ENCODE assay signal across 19 cellular contexts in the genomic region with DNA sequence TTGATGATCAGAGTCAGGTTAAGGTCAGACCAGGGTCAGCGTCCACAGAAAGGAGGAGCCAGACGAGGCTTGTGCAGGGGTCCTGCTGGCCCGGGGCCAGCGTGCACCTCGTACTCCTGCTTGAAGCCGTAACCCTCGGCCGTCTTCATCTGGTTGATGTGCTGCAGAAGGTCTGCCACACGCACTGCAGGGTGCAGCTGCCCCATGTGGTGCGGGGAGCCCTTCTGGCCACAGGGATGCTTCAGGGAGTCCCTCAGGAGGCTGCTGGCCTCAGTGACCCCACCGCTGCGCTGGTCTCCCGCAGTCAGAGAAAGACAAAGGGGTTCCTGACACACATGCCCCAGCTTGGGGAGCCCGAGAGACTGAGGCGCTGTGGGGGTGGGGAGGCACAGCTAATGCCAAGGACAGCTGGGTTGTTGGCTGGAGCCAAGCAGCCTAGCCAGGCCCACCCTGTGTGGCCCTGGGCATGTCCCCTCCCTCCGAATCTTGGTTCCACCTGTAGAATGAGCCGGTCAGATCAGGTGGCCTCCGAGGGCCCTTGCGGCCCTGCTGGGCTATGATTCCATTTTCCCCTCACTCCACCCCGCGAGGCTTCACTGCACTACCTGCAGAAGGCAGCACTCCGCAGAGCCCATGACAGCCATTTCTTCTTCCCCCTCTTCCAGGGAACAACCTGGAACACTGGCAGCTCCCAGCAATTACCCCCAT.
DNase-seq lines count a peak whose midpoint lies in the region; ATAC-seq and TF ChIP-seq lines count a peak whose summit lies in the region.
"Had no signal": no experiment of that assay in that cellular context is flagged by ENCODE, and none has a peak within 500 bp of the region (broad histone marks: within the 10 kb centered on the region; RNA-seq: fewer than 3 reads in every experiment).

No MANE protein-coding gene starts in this region.

- H3K27ac ChIP-seq in upper lobe of right lung = no peak overlapping the region
- H3K27ac ChIP-seq: 22Rv1, A549, C4-2B, HL-60 had no signal

- no peak overlapping the region for H3K4me3 ChIP-seq in upper lobe of right lung
- H3K4me3 ChIP-seq: A549, HAP-1 had no signal

- no peaks in the 10 kb centered on the region for H3K4me1 Mint-ChIP-seq in activated CD8-positive, alpha-beta memory T cell treated with anti-CD3 and anti-CD28 coated beads, Interleukin-2, amount 10 ng/mL, durations not matched to agents 7 days and 5 days
- H3K4me1 Mint-ChIP-seq in WTC11 (peaks cover 12% of the 10 kb centered on the region), endothelial cell (ENCODE audit: unreplicated experiment) (no peaks in the 10 kb centered on the region), CD14-positive monocyte (no peaks in the 10 kb centered on the region)
- H3K4me1 Mint-ChIP-seq: CD4-positive, alpha-beta memory T cell had no signal

- TF ChIP-seq CTCF in WTC11 (IDR thresholded peaks at IDR 0.05) (no peak), endothelial cell (IDR thresholded peaks at IDR 0.05; ENCODE audit: unreplicated experiment) (no peak), upper lobe of right lung (IDR thresholded peaks at IDR 0.05) (no peak), CD14-positive monocyte (IDR thresholded peaks at IDR 0.05) (no peak)

- H3K36me3 Mint-ChIP-seq in activated CD8-positive, alpha-beta memory T cell treated with anti-CD3 and anti-CD28 coated beads, Interleukin-2, amount 10 ng/mL, durations not matched to agents 7 days and 5 days = no peaks in the 10 kb centered on the region
- H3K36me3 Mint-ChIP-seq in WTC11 (no peaks in the 10 kb centered on the region), endothelial cell (ENCODE audit: low read depth, unreplicated experiment) (peaks cover 4% of the 10 kb centered on the region), CD14-positive monocyte (no peaks in the 10 kb centered on the region)
- H3K36me3 Mint-ChIP-seq: CD4-positive, alpha-beta memory T cell had no signal

- no peaks in the 10 kb centered on the region for H3K36me3 ChIP-seq in upper lobe of right lung
- H3K36me3 ChIP-seq: HAP-1 had no signal

- H3K9me3 ChIP-seq in upper lobe of right lung = no peaks in the 10 kb centered on the region
- H3K9me3 ChIP-seq: A549, HAP-1 had no signal

- no peaks in the 10 kb centered on the region for H3K4me1 ChIP-seq in upper lobe of right lung
- H3K4me1 ChIP-seq: A549, HAP-1 had no signal

- CTCF ChIA-PET in activated CD8-positive, alpha-beta memory T cell treated with anti-CD3 and anti-CD28 coated beads, Interleukin-2, amount 10 ng/mL, durations not matched to agents 7 days and 5 days (lab: Charles Lee) = no interaction called here
- CTCF ChIA-PET in WTC11 (lab: Charles Lee) = interaction anchor here (0.6 to 1.0 kb wide), 2 partner anchors 599 to 1202 kb away, joined by 3 to 4 read pairs; no protein-coding TSS in a partner anchor

- intact Hi-C loops in upper lobe of right lung (cut with DNase I) (no loop called here), CD14-positive monocyte (cut with micrococcal nuclease) (no loop called here)

- H3K27me3 ChIP-seq in upper lobe of right lung = no peaks in the 10 kb centered on the region

- no peaks in the 10 kb centered on the region for H3K27me3 Mint-ChIP-seq in activated CD8-positive, alpha-beta memory T cell treated with anti-CD3 and anti-CD28 coated beads, Interleukin-2, amount 10 ng/mL, durations not matched to agents 7 days and 5 days
- H3K27me3 Mint-ChIP-seq in WTC11 (ENCODE audit: low read depth) (no peaks in the 10 kb centered on the region), endothelial cell (ENCODE audit: unreplicated experiment) (no peaks in the 10 kb centered on the region), CD14-positive monocyte (ENCODE audit: low read depth in 3 of 3) (peaks cover 2 to 10% (median 5%) of the 10 kb centered on the region in 3 donors)

- H3K4me3 Mint-ChIP-seq in activated CD8-positive, alpha-beta memory T cell treated with anti-CD3 and anti-CD28 coated beads, Interleukin-2, amount 10 ng/mL, durations not matched to agents 7 days and 5 days = no peak overlapping the region
- H3K4me3 Mint-ChIP-seq in WTC11 (no peak overlapping the region), endothelial cell (ENCODE audit: unreplicated experiment) (no peak overlapping the region), CD14-positive monocyte (no peak overlapping the region)
- H3K4me3 Mint-ChIP-seq: CD4-positive, alpha-beta memory T cell had no signal

- POLR2A ChIA-PET in WTC11 (lab: Charles Lee) = no interaction called here

- peak; percentile 36 for DNase-seq in activated CD8-positive, alpha-beta memory T cell treated with anti-CD3 and anti-CD28 coated beads, Interleukin-2, amount 10 ng/mL, durations not matched to agents 7 days and 5 days
- DNase-seq in activated CD8-positive, alpha-beta memory T cell treated with anti-CD3 and anti-CD28 coated beads, Interleukin-2, amount 50 U/mL, for 4 hours = no peak
- DNase-seq in WTC11 (ENCODE audit: low spot score) = no peak
- no peak for DNase-seq in endothelial cell (ENCODE audit: low spot score)
- DNase-seq in upper lobe of right lung = no peak
- DNase-seq in hypothalamus (lab: John Stamatoyannopoulos, UW) = no peak
- no peak for DNase-seq in CD14-positive monocyte (ENCODE audit: low spot score)
- no peak for DNase-seq in NCI-H146 (lab: John Stamatoyannopoulos, UW)
- DNase-seq: AML-193; CD4-positive, alpha-beta memory T cell; DMS153; DMS79; GDM1; GOT3 had no signal

- H3K9me3 Mint-ChIP-seq in activated CD8-positive, alpha-beta memory T cell treated with anti-CD3 and anti-CD28 coated beads, Interleukin-2, amount 10 ng/mL, durations not matched to agents 7 days and 5 days (ENCODE audit: low read depth) = no peaks in the 10 kb centered on the region
- H3K9me3 Mint-ChIP-seq in WTC11 (no peaks in the 10 kb centered on the region), endothelial cell (ENCODE audit: unreplicated experiment) (no peaks in the 10 kb centered on the region), CD14-positive monocyte (peaks cover 0 to 2% (median 0%) of the 10 kb centered on the region in 7 donors)

- no peak overlapping the region for H3K27ac Mint-ChIP-seq in activated CD8-positive, alpha-beta memory T cell treated with anti-CD3 and anti-CD28 coated beads, Interleukin-2, amount 10 ng/mL, durations not matched to agents 7 days and 5 days
- H3K27ac Mint-ChIP-seq in WTC11 = no peak overlapping the region
- H3K27ac Mint-ChIP-seq in endothelial cell (ENCODE audit: unreplicated experiment) = peak overlapping the region; percentile 3
- H3K27ac Mint-ChIP-seq in CD14-positive monocyte = no peak overlapping the region
- H3K27ac Mint-ChIP-seq: CD4-positive, alpha-beta memory T cell had no signal

- ATAC-seq in activated CD8-positive, alpha-beta memory T cell treated with anti-CD3 and anti-CD28 coated beads, Interleukin-2, amount 10 ng/mL, durations not matched to agents 7 days and 5 days = no peak
- ATAC-seq in WTC11 (peak; percentile 44), upper lobe of right lung (peak; percentile 8)
- ATAC-seq: A549 had no signal

TF ChIP-seq in WTC11, 78 proteins besides CTCF, POLR2A, EP300 and RAD21 (continues in another document):
- no peak for TF ChIP-seq ZNF219 (CRISPR knock-in tag; IDR thresholded peaks at IDR 0.05; ENCODE audit: borderline replicate concordance)
- TF ChIP-seq RELA (CRISPR knock-in tag; IDR thresholded peaks at IDR 0.05; ENCODE audit: borderline replicate concordance) = no peak
- TF ChIP-seq, protein P1, sequence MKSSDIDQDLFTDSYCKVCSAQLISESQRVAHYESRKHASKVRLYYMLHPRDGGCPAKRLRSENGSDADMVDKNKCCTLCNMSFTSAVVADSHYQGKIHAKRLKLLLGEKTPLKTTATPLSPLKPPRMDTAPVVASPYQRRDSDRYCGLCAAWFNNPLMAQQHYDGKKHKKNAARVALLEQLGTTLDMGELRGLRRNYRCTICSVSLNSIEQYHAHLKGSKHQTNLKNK (CRISPR knock-in tag; IDR thresholded peaks at IDR 0.05) = no peak
- TF ChIP-seq, protein P2, sequence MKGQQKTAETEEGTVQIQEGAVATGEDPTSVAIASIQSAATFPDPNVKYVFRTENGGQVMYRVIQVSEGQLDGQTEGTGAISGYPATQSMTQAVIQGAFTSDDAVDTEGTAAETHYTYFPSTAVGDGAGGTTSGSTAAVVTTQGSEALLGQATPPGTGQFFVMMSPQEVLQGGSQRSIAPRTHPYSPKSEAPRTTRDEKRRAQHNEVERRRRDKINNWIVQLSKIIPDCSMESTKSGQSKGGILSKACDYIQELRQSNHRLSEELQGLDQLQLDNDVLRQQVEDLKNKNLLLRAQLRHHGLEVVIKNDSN (CRISPR knock-in tag; IDR thresholded peaks at IDR 0.05) = no peak
- TF ChIP-seq SP1 (CRISPR knock-in tag; conservative IDR thresholded peaks at IDR 0.05) = no peak
- no peak for TF ChIP-seq RORB (CRISPR knock-in tag; IDR thresholded peaks at IDR 0.05)
- no peak for TF ChIP-seq ZNF423 (CRISPR knock-in tag; IDR thresholded peaks at IDR 0.05)
- no peak for TF ChIP-seq NR3C1 (CRISPR knock-in tag; conservative IDR thresholded peaks at IDR 0.05; ENCODE audit: low read depth)
- TF ChIP-seq, protein P3, sequence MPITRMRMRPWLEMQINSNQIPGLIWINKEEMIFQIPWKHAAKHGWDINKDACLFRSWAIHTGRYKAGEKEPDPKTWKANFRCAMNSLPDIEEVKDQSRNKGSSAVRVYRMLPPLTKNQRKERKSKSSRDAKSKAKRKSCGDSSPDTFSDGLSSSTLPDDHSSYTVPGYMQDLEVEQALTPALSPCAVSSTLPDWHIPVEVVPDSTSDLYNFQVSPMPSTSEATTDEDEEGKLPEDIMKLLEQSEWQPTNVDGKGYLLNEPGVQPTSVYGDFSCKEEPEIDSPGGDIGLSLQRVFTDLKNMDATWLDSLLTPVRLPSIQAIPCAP (CRISPR knock-in tag; IDR thresholded peaks at IDR 0.05) = no peak
- no peak for TF ChIP-seq OVOL2 (CRISPR knock-in tag; IDR thresholded peaks at IDR 0.05; ENCODE audit: borderline replicate concordance)
